9 cellular contexts compared by ENCODE assay signal in the genomic region with DNA sequence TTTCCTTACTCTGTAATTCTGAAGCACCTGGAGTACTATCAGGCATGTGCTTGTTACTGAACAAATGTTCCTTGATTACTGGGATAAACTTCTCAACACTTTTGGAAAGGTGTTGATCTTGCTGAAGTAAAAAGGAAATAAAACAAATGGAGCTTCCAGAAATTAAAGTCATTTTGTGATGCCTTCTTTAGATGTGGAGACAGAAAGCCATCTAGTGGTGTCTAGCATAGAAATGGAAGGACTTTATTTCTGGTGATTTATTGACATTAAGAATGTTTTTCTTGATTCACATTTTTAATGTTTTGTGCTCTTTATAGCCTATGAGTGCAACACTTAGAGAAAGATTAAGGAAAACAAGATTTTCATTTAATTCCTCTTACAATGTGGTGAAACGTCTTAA. TPM values are rescaled to one million over a fixed set of nuclear protein-coding genes. Genes with fewer than 3 reads are reported as not detected.
DNase-seq lines count a peak whose midpoint lies in the region; ATAC-seq and TF ChIP-seq lines count a peak whose summit lies in the region.
"Had no signal": no experiment of that assay in that cellular context is flagged by ENCODE, and none has a peak within 500 bp of the region (broad histone marks: within the 10 kb centered on the region; RNA-seq: fewer than 3 reads in every experiment).

No MANE protein-coding gene starts in this region.

- H3K27me3 Mint-ChIP-seq in CD8-positive, alpha-beta T cell (ENCODE audit: low read depth) = no peaks in the 10 kb centered on the region
- no peaks in the 10 kb centered on the region for H3K27me3 Mint-ChIP-seq in activated naive CD8-positive, alpha-beta T cell treated with anti-CD3 and anti-CD28 coated beads for 36 hours
- no peaks in the 10 kb centered on the region for H3K27me3 Mint-ChIP-seq in memory B cell

- H3K27ac Mint-ChIP-seq in CD8-positive, alpha-beta T cell = no peak overlapping the region
- no peak overlapping the region for H3K27ac Mint-ChIP-seq in activated naive CD8-positive, alpha-beta T cell treated with anti-CD3 and anti-CD28 coated beads for 36 hours
- no peak overlapping the region for H3K27ac Mint-ChIP-seq in memory B cell

- no peak for TF ChIP-seq CTCF in CD8-positive, alpha-beta T cell (IDR thresholded peaks at IDR 0.05)
- peak; percentile 19 for TF ChIP-seq CTCF in HFF-Myc (IDR thresholded peaks at IDR 0.05; ENCODE audit: low read depth, low read length, missing control alignments)

- CTCF ChIA-PET in CD8-positive, alpha-beta T cell (lab: Charles Lee) = interaction anchor here (0.9 to 3.2 kb wide), 4 partner anchors 168 to 238 kb away, joined by 3 to 19 read pairs (median 6); no protein-coding TSS in a partner anchor

- no peak overlapping the region for H3K27ac ChIP-seq in CD8-positive, alpha-beta T cell (ENCODE audit: low read depth, low read length)

- no peaks in the 10 kb centered on the region for H3K9me3 ChIP-seq in CD8-positive, alpha-beta T cell (ENCODE audit: low read length)

- peaks cover 19% of the 10 kb centered on the region for H3K4me1 ChIP-seq in CD8-positive, alpha-beta T cell (ENCODE audit: insufficient read depth, low read length)

- peaks cover 23% of the 10 kb centered on the region for H3K36me3 Mint-ChIP-seq in CD8-positive, alpha-beta T cell
- H3K36me3 Mint-ChIP-seq in activated naive CD8-positive, alpha-beta T cell treated with anti-CD3 and anti-CD28 coated beads for 36 hours = peaks cover 24% of the 10 kb centered on the region
- peaks cover 3% of the 10 kb centered on the region for H3K36me3 Mint-ChIP-seq in memory B cell

- no peaks in the 10 kb centered on the region for H3K36me3 ChIP-seq in CD8-positive, alpha-beta T cell (ENCODE audit: insufficient read depth, low read length)

- H3K4me3 Mint-ChIP-seq in CD8-positive, alpha-beta T cell = peak overlapping the region; percentile 66
- peak overlapping the region; percentile 90 for H3K4me3 Mint-ChIP-seq in activated naive CD8-positive, alpha-beta T cell treated with anti-CD3 and anti-CD28 coated beads for 36 hours
- H3K4me3 Mint-ChIP-seq in memory B cell = peak overlapping the region; percentile 37

- H3K27me3 ChIP-seq in CD8-positive, alpha-beta T cell (ENCODE audit: insufficient read depth, low read length) = no peaks in the 10 kb centered on the region

- H3K9me3 Mint-ChIP-seq in CD8-positive, alpha-beta T cell = no peaks in the 10 kb centered on the region
- no peaks in the 10 kb centered on the region for H3K9me3 Mint-ChIP-seq in activated naive CD8-positive, alpha-beta T cell treated with anti-CD3 and anti-CD28 coated beads for 36 hours
- H3K9me3 Mint-ChIP-seq in memory B cell = no peaks in the 10 kb centered on the region

- intact Hi-C loops in CD8-positive, alpha-beta T cell (cut with DNase I, micrococcal nuclease) = loop anchor here (2.0 to 5.0 kb wide), 5 partner anchors 85 to 235 kb away; a partner anchor contains a TSS
- intact Hi-C loops in head of caudate nucleus (cut with DNase I) = loop anchor here (5.0 to 10.0 kb wide), 5 partner anchors 46 to 209 kb away; a partner anchor contains a TSS
- intact Hi-C loops in left colon (cut with DNase I, micrococcal nuclease) = loop anchor here in 1 of 2 donors (10.0 kb wide), 1 partner anchor 149 kb away; no protein-coding TSS in a partner anchor

- H3K4me3 ChIP-seq in CD8-positive, alpha-beta T cell (ENCODE audit: low read depth, low read length) = no peak overlapping the region
- no peak overlapping the region for H3K4me3 ChIP-seq in HFF-Myc (replicated peaks; ENCODE audit: low read depth, low read length)

- H3K4me1 Mint-ChIP-seq in CD8-positive, alpha-beta T cell (ENCODE audit: low read depth) = peaks cover 29% of the 10 kb centered on the region
- H3K4me1 Mint-ChIP-seq in activated naive CD8-positive, alpha-beta T cell treated with anti-CD3 and anti-CD28 coated beads for 36 hours = peaks cover 40% of the 10 kb centered on the region
- peaks cover 5% of the 10 kb centered on the region for H3K4me1 Mint-ChIP-seq in memory B cell

- no peak for ATAC-seq in CD8-positive, alpha-beta T cell
- ATAC-seq in memory B cell (ENCODE audit: low read depth) = no peak
- ATAC-seq in left colon = no peak

- no peak for DNase-seq in CD8-positive, alpha-beta T cell
- no peak for DNase-seq in HFF-Myc (ENCODE audit: extremely low read depth, low read depth)
- DNase-seq in activated naive CD8-positive, alpha-beta T cell treated with anti-CD3 and anti-CD28 coated beads for 36 hours = no peak
- DNase-seq in memory B cell (ENCODE audit: low spot score in 2 of 2) = no peak
- no peak for DNase-seq in head of caudate nucleus
- no peak for DNase-seq in CD1c-positive myeloid dendritic cell (ENCODE audit: extremely low spot score)
- DNase-seq in left colon = no peak
- no peak for DNase-seq in UCSD-AML1 (lab: John Stamatoyannopoulos, UW; ENCODE audit: unreplicated experiment)

- POLR2A ChIA-PET in CD8-positive, alpha-beta T cell (lab: Charles Lee) = interaction anchor here (0.7 to 2.3 kb wide), 2 partner anchors 21 to 140 kb away, joined by 3 to 6 read pairs; no protein-coding TSS in a partner anchor

RNA-seq across cellular contexts. Expression of a gene that starts 1.4 kb away (rescaled TPM):
- total RNA-seq in CD8-positive, alpha-beta T cell = 1 to 10 TPM; 6.2 to 6.8 TPM
- 10 to 100 TPM; 17.6 to 19.6 TPM for total RNA-seq in activated naive CD8-positive, alpha-beta T cell treated with anti-CD3 and anti-CD28 coated beads for 36 hours
- 1 to 10 TPM; 3.4 to 5.6 TPM for total RNA-seq in left colon

RNA-seq across cellular contexts. Expression of a gene that starts 37.7 kb away (rescaled TPM):
- total RNA-seq in CD8-positive, alpha-beta T cell = not detected
- not detected for total RNA-seq in activated naive CD8-positive, alpha-beta T cell treated with anti-CD3 and anti-CD28 coated beads for 36 hours
- total RNA-seq in left colon = 100 to 1,000 TPM; 159 to 328 TPM
- total RNA-seq: LHCN-M2 had no signal

Comparison
In these comparisons a context has a peak if more than half of its experiments do, and no peak if none do; other contexts are left out.
1. H3K4me3 Mint-ChIP-seq: peak in every context shown above with its lines; median percentile 90 in activated naive CD8-positive, alpha-beta T cell treated with anti-CD3 and anti-CD28 coated beads for 36 hours; 66 in CD8-positive, alpha-beta T cell; 37 in memory B cell.
2. RNA of a gene that starts 37.7 kb away (total RNA-seq): 159 to 328 TPM in left colon; not detected in CD8-positive, alpha-beta T cell and not detected in activated naive CD8-positive, alpha-beta T cell treated with anti-CD3 and anti-CD28 coated beads for 36 hours; every median in the first group is over 100 times any median in the second.